Comparison of ENCODE assay signal across 9 cellular contexts in the genomic region with DNA sequence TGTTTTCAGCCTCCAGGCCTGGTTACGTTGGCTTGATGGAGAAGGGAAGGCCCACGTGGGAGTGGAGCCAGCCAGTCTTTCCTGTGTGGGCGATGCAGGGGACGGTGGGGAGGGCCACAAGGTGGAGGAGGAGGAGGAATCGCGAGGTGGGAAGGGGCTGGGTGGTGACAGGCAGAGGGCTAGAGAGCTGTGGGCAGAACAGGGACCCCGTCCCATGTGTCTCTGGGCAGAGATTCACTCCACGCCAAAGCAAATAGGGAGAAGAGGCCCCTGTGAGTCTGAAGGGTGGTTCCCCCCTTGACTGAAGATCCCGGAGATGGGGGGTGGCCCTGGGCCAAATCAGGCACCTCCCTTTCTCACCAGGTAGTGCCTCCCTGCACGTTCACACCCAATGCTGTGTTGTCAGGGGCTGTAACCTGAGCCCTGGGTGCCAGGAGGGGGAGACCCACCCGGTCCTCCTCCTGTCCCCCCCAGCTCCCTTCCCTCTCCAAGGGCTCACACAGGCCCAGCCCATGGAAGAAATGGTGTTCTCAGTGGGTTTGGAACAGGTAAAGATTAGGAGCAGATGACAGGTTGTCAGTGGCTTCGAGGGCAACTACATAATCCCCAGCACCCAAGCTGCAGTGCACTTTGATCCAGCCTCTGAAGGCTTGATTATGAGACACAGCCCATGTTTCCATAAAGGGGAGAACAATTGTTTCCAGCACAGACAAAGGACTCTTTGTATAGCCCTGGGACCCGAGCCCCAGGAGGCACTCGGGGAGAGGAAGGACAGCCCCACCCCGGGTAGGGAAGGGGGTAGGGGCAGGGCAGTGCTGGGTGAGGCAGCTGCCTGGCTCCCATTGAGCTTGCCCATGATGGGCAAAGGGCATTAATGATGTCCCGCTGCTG. TPM values are rescaled to one million over a fixed set of nuclear protein-coding genes. Genes with fewer than 3 reads are reported as not detected.
DNase-seq lines count a peak whose midpoint lies in the region; ATAC-seq and TF ChIP-seq lines count a peak whose summit lies in the region.
"Had no signal": no experiment of that assay in that cellular context is flagged by ENCODE, and none has a peak within 500 bp of the region (broad histone marks: within the 10 kb centered on the region; RNA-seq: fewer than 3 reads in every experiment).

No MANE protein-coding gene starts in this region.

- no peaks in the 10 kb centered on the region for H3K79me2 ChIP-seq in SK-N-SH (ENCODE audit: insufficient read depth)

- H4K20me1 ChIP-seq in SK-N-SH (ENCODE audit: insufficient read depth) = no peaks in the 10 kb centered on the region

- H3F3A ChIP-seq in SK-N-SH (replicated peaks; ENCODE audit: insufficient read depth) = no peaks in the 10 kb centered on the region

- H2AFZ ChIP-seq in SK-N-SH (ENCODE audit: low read depth) = no peak overlapping the region

- CTCF ChIA-PET in SK-N-SH (lab: Yijun Ruan, JAX) = interaction anchor here (1.4 to 1.5 kb wide), 2 partner anchors 10 to 34 kb away, joined by 5 read pairs; no protein-coding TSS in a partner anchor

- no peak for TF ChIP-seq RAD21 in SK-N-SH (IDR thresholded peaks at IDR 0.05; ENCODE audit: low read length)

- no peaks in the 10 kb centered on the region for H3K27me3 ChIP-seq in RWPE2 (ENCODE audit: insufficient read depth, poor library complexity, severe bottlenecking)
- H3K27me3 ChIP-seq in layer of hippocampus (ENCODE audit: control insufficient read depth, insufficient read depth, low read length) = no peaks in the 10 kb centered on the region
- H3K27me3 ChIP-seq in thyroid gland = no peaks in the 10 kb centered on the region
- H3K27me3 ChIP-seq in SK-N-SH (ENCODE audit: insufficient read depth) = no peaks in the 10 kb centered on the region; the same call in 1 of the 2 replicates

- TF ChIP-seq CTCF in RWPE2 (IDR thresholded peaks at IDR 0.05; ENCODE audit: poor library complexity, severe bottlenecking) = no peak
- no peak for TF ChIP-seq CTCF in thyroid gland (IDR thresholded peaks at IDR 0.05)
- no peak for TF ChIP-seq CTCF in SK-N-SH (IDR thresholded peaks at IDR 0.05)

- H3K36me3 ChIP-seq in RWPE2 (ENCODE audit: low read depth) (no peaks in the 10 kb centered on the region), thyroid gland (no peaks in the 10 kb centered on the region), SK-N-SH (replicated peaks in 1 of 2; ENCODE audit: control insufficient read depth in 1 of 2, insufficient read depth in 2 of 2, low read length in 1 of 2) (no peaks in the 10 kb centered on the region)

- H3K4me3 ChIP-seq in RWPE2 (ENCODE audit: severe bottlenecking) (no peak overlapping the region), thyroid gland (replicated peaks in 1 of 3) (no peak overlapping the region), SK-N-SH (ENCODE audit: low read depth in 2 of 2, low read length in 1 of 2) (no peak overlapping the region)

- ATAC-seq in RWPE2 (ENCODE audit: low read depth) = peak; percentile 60; the same call in 2 of the 3 replicates

- H3K4me1 ChIP-seq in RWPE2 (ENCODE audit: insufficient read depth, poor library complexity, severe bottlenecking) = no peaks in the 10 kb centered on the region
- H3K4me1 ChIP-seq in thyroid gland = peaks cover 4 to 27% of the 10 kb centered on the region in 2 donors
- peaks cover 0 to 5% of the 10 kb centered on the region in 2 experiments; a peak in 1 of 4 replicates for H3K4me1 ChIP-seq in SK-N-SH (ENCODE audit: control insufficient read depth in 1 of 2, insufficient read depth in 2 of 2, low read depth in 1 of 2, low read length in 1 of 2)

- no peaks in the 10 kb centered on the region for H3K9me2 ChIP-seq in SK-N-SH

- no peak for TF ChIP-seq POLR2A in thyroid gland (IDR thresholded peaks at IDR 0.05)

- DNase-seq in NCI-H1105 (lab: John Stamatoyannopoulos, UW) (peak; percentile 79), RWPE2 (ENCODE audit: low spot score) (no peak), thyroid gland (peak; percentile 18 to 36), SK-N-SH (no peak), NOMO-1 treated with dmso at 0.1 percent for 144 hours (lab: John Stamatoyannopoulos, UW; ENCODE audit: unreplicated experiment) (no peak)
- DNase-seq in activated CD4-positive, alpha-beta T cell treated with anti-CD3 and anti-CD28 coated beads for 4 hours = no peak
- DNase-seq: activated CD8-positive, alpha-beta memory T cell treated with anti-CD3 and anti-CD28 coated beads, Interleukin-2, amount 50 U/mL, for 4 hours; naive B cell had no signal

- no peak for TF ChIP-seq EP300 in SK-N-SH (IDR thresholded peaks at IDR 0.05; ENCODE audit: borderline replicate concordance in 1 of 2, low read depth in 1 of 2, low read length in 1 of 2)

- H3K27ac ChIP-seq in RWPE2 (ENCODE audit: poor library complexity, severe bottlenecking) = no peak overlapping the region
- peak overlapping the region; percentile 97 for H3K27ac ChIP-seq in layer of hippocampus (ENCODE audit: low read depth, low read length)
- no peak overlapping the region for H3K27ac ChIP-seq in thyroid gland
- H3K27ac ChIP-seq in SK-N-SH (ENCODE audit: low read depth in 2 of 2, low read length in 1 of 2) = no peak overlapping the region

- H3K9me3 ChIP-seq in RWPE2 (ENCODE audit: severe bottlenecking) = no peaks in the 10 kb centered on the region
- no peaks in the 10 kb centered on the region for H3K9me3 ChIP-seq in thyroid gland
- no peaks in the 10 kb centered on the region for H3K9me3 ChIP-seq in SK-N-SH

- POLR2A ChIA-PET in SK-N-SH (lab: Yijun Ruan, JAX) = no interaction called here

- 44% methylated on average over 12 to 16 of the region's 16 CpGs for WGBS in thyroid gland, 2 donors
- 64% methylated on average over 15 of the region's 16 CpGs for WGBS in SK-N-SH (ENCODE audit: low lambda C conversion rate)

- H3K4me2 ChIP-seq in SK-N-SH = no peak overlapping the region

- no peak overlapping the region for H3K9ac ChIP-seq in SK-N-SH

- intact Hi-C loops in thyroid gland (cut with DNase I) = no loop called here

TF ChIP-seq in SK-N-SH, 30 proteins besides CTCF, POLR2A, EP300 and RAD21:
- no peak for TF ChIP-seq ELF1 (IDR thresholded peaks at IDR 0.05)
- no peak for TF ChIP-seq ZBTB33 (IDR thresholded peaks at IDR 0.05; ENCODE audit: borderline replicate concordance, low read depth)
- TF ChIP-seq FOXM1 (IDR thresholded peaks at IDR 0.05; ENCODE audit: low read depth) = no peak
- no peak for TF ChIP-seq EZH2phosphoT487 (IDR thresholded peaks at IDR 0.05; ENCODE audit: borderline replicate concordance, low read depth)
- no peak for TF ChIP-seq NFIC (IDR thresholded peaks at IDR 0.05; ENCODE audit: borderline replicate concordance)
- no peak for TF ChIP-seq SIN3A (IDR thresholded peaks at IDR 0.05; ENCODE audit: borderline replicate concordance, low read depth, low read length)

RNA-seq across cellular contexts. Expression of gene GPR37L1, which starts 37.7 kb away (rescaled TPM):
- under 1 TPM in 2 of 4 donors, not detected in 2; 0.22 to 0.34 TPM for total RNA-seq in thyroid gland
- not detected in 2 replicates for polyA plus RNA-seq in SK-N-SH (2012; rRNA removed)
- polyA plus RNA-seq in SK-N-SH (2012; cell fraction: cytosol; rRNA removed) = not detected in 2 replicates
- polyA plus RNA-seq in SK-N-SH (2012; cell fraction: nucleus; rRNA removed) = 0.02 TPM in 1 of 2 replicates, not detected in the other

RNA-seq across cellular contexts. Expression of gene ARL8A, which starts 59.5 kb away (rescaled TPM):
- 10 to 100 TPM; 31.2 to 38.6 (median 35.0) TPM for total RNA-seq in thyroid gland
- 62.0 and 66.9 TPM in 2 replicates for polyA plus RNA-seq in SK-N-SH (2012; rRNA removed)
- 47.7 and 57.8 TPM in 2 replicates for polyA plus RNA-seq in SK-N-SH (2012; cell fraction: cytosol; rRNA removed)
- 77.1 and 78.7 TPM in 2 replicates for polyA plus RNA-seq in SK-N-SH (2012; cell fraction: nucleus; rRNA removed)

Comparison
In these comparisons a context has a peak if more than half of its experiments do, and no peak if none do; other contexts are left out.
1. DNase-seq: peak in NCI-H1105 (single experiment) and thyroid gland (2 of 2); none in RWPE2 (single experiment), activated CD4-positive, alpha-beta T cell treated with anti-CD3 and anti-CD28 coated beads for 4 hours (0 of 2), SK-N-SH (single experiment) and NOMO-1 treated with dmso at 0.1 percent for 144 hours (single experiment).